Comparison of ENCODE assay signal across 14 cellular contexts in genomic region chr15:51160484-51160883, GRCh38.
DNase-seq lines count a peak whose midpoint lies in the region; TF ChIP-seq lines count a peak whose summit lies in the region.
"Had no signal": no experiment of that assay in that cellular context is flagged by ENCODE, and none has a peak within 500 bp of the region (broad histone marks: within the 10 kb centered on the region; RNA-seq: fewer than 3 reads in every experiment).

No MANE protein-coding gene starts in this region.

- TF ChIP-seq POLR2A in esophagus muscularis mucosa (IDR thresholded peaks at IDR 0.05; ENCODE audit: low read depth) = no peak

- TF ChIP-seq EP300 in esophagus muscularis mucosa (IDR thresholded peaks at IDR 0.05) = no peak

- DNase-seq in LHCN-M2 (ENCODE audit: low read depth) (peak; percentile 38), esophagus muscularis mucosa (ENCODE audit: extremely low spot score) (peak; percentile 57), midbrain (lab: John Stamatoyannopoulos, UW) (peak; percentile 82), superior temporal gyrus (ENCODE audit: extremely low spot score) (peak; percentile 89), RPMI8226 (no peak), OCI-M2 (lab: John Stamatoyannopoulos, UW; ENCODE audit: unreplicated experiment) (no peak), MV-4-11 (lab: John Stamatoyannopoulos, UW) (no peak)
- DNase-seq: CD8-positive, alpha-beta T cell; GF-D8; GM23248; NCI-H1694 treated with DMSO at 0.1 percent for 48 hours; NCI-H345; NCI-H69; PC-3 had no signal

- no peak overlapping the region for H3K27ac ChIP-seq in esophagus muscularis mucosa (replicated peaks in 1 of 4)
- H3K27ac ChIP-seq: GM23248 had no signal

- no peaks in the 10 kb centered on the region for H3K9me3 ChIP-seq in esophagus muscularis mucosa

- H3K27me3 ChIP-seq in esophagus muscularis mucosa = no peaks in the 10 kb centered on the region

- H3K4me1 ChIP-seq in esophagus muscularis mucosa = peaks cover 4 to 16% (median 10%) of the 10 kb centered on the region in 4 donors

- intact Hi-C loops in esophagus muscularis mucosa (cut with DNase I) = loop anchor here (5.0 to 10.0 kb wide), 3 partner anchors 114 to 242 kb away; no protein-coding TSS in a partner anchor

- H3K4me3 ChIP-seq in esophagus muscularis mucosa = no peak overlapping the region
- H3K4me3 ChIP-seq: GM23248 had no signal

- TF ChIP-seq CTCF in esophagus muscularis mucosa (IDR thresholded peaks at IDR 0.05) = no peak

- no peaks in the 10 kb centered on the region for H3K36me3 ChIP-seq in esophagus muscularis mucosa

- 75% methylated on average over 7 of the region's 7 CpGs for WGBS in esophagus muscularis mucosa

Comparison
In these comparisons a context has a peak if more than half of its experiments do, and no peak if none do; other contexts are left out.
1. DNase-seq: peak in LHCN-M2 (single experiment), esophagus muscularis mucosa (single experiment), midbrain (single experiment) and superior temporal gyrus (single experiment); none in RPMI8226 (single experiment), OCI-M2 (single experiment) and MV-4-11 (single experiment).